ENCODE assay signal across 23 cellular contexts in genomic region chr17:17175340-17175739, GRCh38. TPM values are rescaled to one million over a fixed set of nuclear protein-coding genes. Genes with fewer than 3 reads are reported as not detected.
DNase-seq lines count a peak whose midpoint lies in the region; ATAC-seq and TF ChIP-seq lines count a peak whose summit lies in the region.
"Had no signal": no experiment of that assay in that cellular context is flagged by ENCODE, and none has a peak within 500 bp of the region (broad histone marks: within the 10 kb centered on the region; RNA-seq: fewer than 3 reads in every experiment).

No MANE protein-coding gene starts in this region.

- peaks cover 89% of the 10 kb centered on the region for H3K4me1 Mint-ChIP-seq in activated naive CD4-positive, alpha-beta T cell treated with anti-CD3 and anti-CD28 coated beads, Interleukin-2, amount 10 ng/mL, durations not matched to agents 7 days and 5 days
- H3K4me1 Mint-ChIP-seq in IgD-negative memory B cell: peaks cover 16 to 59% (median 34%) of the 10 kb centered on the region in 3 donors

- no peak for TF ChIP-seq POLR2A in body of pancreas (IDR thresholded peaks at IDR 0.05)

- 90 to 93% methylated on average over 8 of the region's 8 CpGs for WGBS in body of pancreas, 2 donors

- H3K36me3 ChIP-seq in lower lobe of right lung: peaks cover 97% of the 10 kb centered on the region
- peaks cover 9 to 39% of the 10 kb centered on the region in 2 donors for H3K36me3 ChIP-seq in body of pancreas (replicated peaks in 1 of 2; ENCODE audit: insufficient read depth in 1 of 2, low read depth in 2 of 2)
- H3K36me3 ChIP-seq: ovary had no signal

- peak overlapping the region; percentile 18 for H3K27ac ChIP-seq in lower lobe of right lung
- no peak overlapping the region for H3K27ac ChIP-seq in body of pancreas
- H3K27ac ChIP-seq: C4-2B, ovary, tibial nerve had no signal

- H3K9me3 Mint-ChIP-seq in activated naive CD4-positive, alpha-beta T cell treated with anti-CD3 and anti-CD28 coated beads, Interleukin-2, amount 10 ng/mL, durations not matched to agents 7 days and 5 days: no peaks in the 10 kb centered on the region
- no peaks in the 10 kb centered on the region for H3K9me3 Mint-ChIP-seq in IgD-negative memory B cell
- H3K9me3 Mint-ChIP-seq: natural killer cell had no signal

- H3K27me3 Mint-ChIP-seq in activated naive CD4-positive, alpha-beta T cell treated with anti-CD3 and anti-CD28 coated beads, Interleukin-2, amount 10 ng/mL, durations not matched to agents 7 days and 5 days: no peaks in the 10 kb centered on the region
- H3K27me3 Mint-ChIP-seq in IgD-negative memory B cell: no peaks in the 10 kb centered on the region

- ATAC-seq in lower lobe of right lung (no peak), body of pancreas (no peak), GM21390 (IDR thresholded peaks at IDR 0.05; ENCODE audit: unreplicated experiment) (no peak)
- ATAC-seq: K562, left lobe of liver, Panc1 had no signal

- no peak for DNase-seq in activated naive CD4-positive, alpha-beta T cell treated with anti-CD3 and anti-CD28 coated beads, Interleukin-2, amount 10 ng/mL, durations not matched to agents 7 days and 5 days
- no peak for DNase-seq in activated naive CD4-positive, alpha-beta T cell treated with Interleukin-2 at 50 U/mL for 16 hours
- DNase-seq in lower lobe of right lung: no peak
- DNase-seq in middle frontal gyrus (ENCODE audit: extremely low spot score, low spot score): no peak
- no peak for DNase-seq in body of pancreas
- DNase-seq: activated CD4-positive, CD25-positive, alpha-beta regulatory T cell treated with anti-CD3 and anti-CD28 coated beads, Interleukin-2, amount 50 U/mL, for 72 hours; mesendoderm; natural killer cell; NCI-H2029; NCI-H526 treated with DMSO at 0.1 percent for 48 hours; ovary; SIG-M5; stimulated activated CD4-positive, alpha-beta T cell treated with anti-CD3 and anti-CD28 coated beads, Interleukin-2, amount 100 ng/mL, for 24 hours had no signal

- peaks cover 28% of the 10 kb centered on the region for H3K4me1 ChIP-seq in lower lobe of right lung
- peaks cover 5% of the 10 kb centered on the region for H3K4me1 ChIP-seq in body of pancreas

- intact Hi-C loops in lower lobe of right lung (cut with DNase I) (no loop called here), body of pancreas (cut with DNase I) (no loop called here)

- TF ChIP-seq CTCF in lower lobe of right lung (IDR thresholded peaks at IDR 0.05) (no peak), body of pancreas (IDR thresholded peaks at IDR 0.05) (no peak)

- no peaks in the 10 kb centered on the region for H3K27me3 ChIP-seq in lower lobe of right lung (ENCODE audit: low read depth)
- no peaks in the 10 kb centered on the region for H3K27me3 ChIP-seq in body of pancreas
- H3K27me3 ChIP-seq: ovary, tibial nerve had no signal

- no peak overlapping the region for H3K4me3 Mint-ChIP-seq in activated naive CD4-positive, alpha-beta T cell treated with anti-CD3 and anti-CD28 coated beads, Interleukin-2, amount 10 ng/mL, durations not matched to agents 7 days and 5 days
- peak overlapping the region in 1 of 4 donors; percentile 82 for H3K4me3 Mint-ChIP-seq in IgD-negative memory B cell
- H3K4me3 Mint-ChIP-seq: natural killer cell had no signal

- CTCF ChIA-PET in activated naive CD4-positive, alpha-beta T cell treated with anti-CD3 and anti-CD28 coated beads, Interleukin-2, amount 10 ng/mL, durations not matched to agents 7 days and 5 days (lab: Charles Lee): interaction anchor here (1.2 to 2.5 kb wide), 3 partner anchors 8 to 34 kb away, joined by 3 to 6 read pairs (median 5); no protein-coding TSS in a partner anchor

- H3K4me3 ChIP-seq in lower lobe of right lung (no peak overlapping the region), body of pancreas (no peak overlapping the region)
- H3K4me3 ChIP-seq: K562, ovary, smooth muscle cell, tibial nerve had no signal

- H3K36me3 Mint-ChIP-seq in activated naive CD4-positive, alpha-beta T cell treated with anti-CD3 and anti-CD28 coated beads, Interleukin-2, amount 10 ng/mL, durations not matched to agents 7 days and 5 days: peaks cover 71% of the 10 kb centered on the region
- H3K36me3 Mint-ChIP-seq in IgD-negative memory B cell: peaks cover 15% of the 10 kb centered on the region
- H3K36me3 Mint-ChIP-seq: natural killer cell had no signal

- H3K9me3 ChIP-seq in lower lobe of right lung (no peaks in the 10 kb centered on the region), body of pancreas (no peaks in the 10 kb centered on the region)
- H3K9me3 ChIP-seq: ovary, tibial nerve had no signal

- peak overlapping the region; percentile 97 for H3K27ac Mint-ChIP-seq in activated naive CD4-positive, alpha-beta T cell treated with anti-CD3 and anti-CD28 coated beads, Interleukin-2, amount 10 ng/mL, durations not matched to agents 7 days and 5 days
- peak overlapping the region in 2 of 3 donors; percentile 9 to 83 for H3K27ac Mint-ChIP-seq in IgD-negative memory B cell
- H3K27ac Mint-ChIP-seq: natural killer cell had no signal

RNA-seq across cellular contexts. Expression of gene PLD6, which starts 30.8 kb away (rescaled TPM):
- polyA plus RNA-seq in IgD-negative memory B cell: 5.8 TPM
- 3.8 TPM for total RNA-seq in lower lobe of right lung
- total RNA-seq in body of pancreas: 1 to 10 TPM; 3.6 to 6.6 TPM
- total RNA-seq: HT1080, M059J had no signal
